8 cellular contexts compared by ENCODE assay signal in genomic region chr20:63737940-63738686, GRCh38. TPM values are rescaled to one million over a fixed set of nuclear protein-coding genes. Genes with fewer than 3 reads are reported as not detected.
DNase-seq lines count a peak whose midpoint lies in the region; ATAC-seq and TF ChIP-seq lines count a peak whose summit lies in the region.

No MANE protein-coding gene starts in this region.

- TF ChIP-seq CTCF in VCaP (conservative IDR thresholded peaks at IDR 0.05) (no peak), hepatocyte (IDR thresholded peaks at IDR 0.05; ENCODE audit: poor library complexity) (no peak)

- H3K9me2 ChIP-seq in hepatocyte (replicated peaks; ENCODE audit: insufficient read depth), result no peaks in the 10 kb centered on the region

- no peaks in the 10 kb centered on the region for H3K9me3 ChIP-seq in hepatocyte (ENCODE audit: low read depth)

- ATAC-seq in activated CD4-positive, CD25-positive, alpha-beta regulatory T cell treated with anti-CD3 and anti-CD28 coated beads, Interleukin-2, amount 50 U/mL, for 24 hours, result peak; percentile 14 to 18
- ATAC-seq in stimulated activated naive CD8-positive, alpha-beta T cell treated with anti-CD3 and anti-CD28 coated beads, Interleukin-15, Interleukin-2, amounts not matched to agents 100 U/mL and 50 U/mL, for 24 hours, result no peak
- ATAC-seq in HG03520 (IDR thresholded peaks at IDR 0.05; ENCODE audit: unreplicated experiment) (no peak), HG03354 (IDR thresholded peaks at IDR 0.05; ENCODE audit: poor library complexity, severe bottlenecking, unreplicated experiment) (no peak)

- H2AFZ ChIP-seq in hepatocyte, result no peak overlapping the region

- peaks cover 6% of the 10 kb centered on the region for H3K79me2 ChIP-seq in hepatocyte

- no peaks in the 10 kb centered on the region for H4K20me1 ChIP-seq in hepatocyte (ENCODE audit: insufficient read depth, poor library complexity, severe bottlenecking)

- H3K4me3 ChIP-seq in hepatocyte, result no peak overlapping the region

- peak overlapping the region; percentile 99 for H3K4me2 ChIP-seq in hepatocyte

- DNase-seq in activated CD4-positive, CD25-positive, alpha-beta regulatory T cell (lab: John Stamatoyannopoulos, UW), result no peak
- DNase-seq in hepatocyte (ENCODE audit: low spot score) (peak; percentile 63), NCI-H2107 treated with DMSO at 0.1 percent for 48 hours (lab: John Stamatoyannopoulos, UW; ENCODE audit: unreplicated experiment) (no peak)
- DNase-seq in stimulated activated naive CD8-positive, alpha-beta T cell treated with anti-CD3 and anti-CD28 coated beads, Interleukin-15, Interleukin-2, amounts not matched to agents 100 U/mL and 50 U/mL, for 24 hours, result peak; percentile 48

- H3K27me3 ChIP-seq in hepatocyte, result no peaks in the 10 kb centered on the region

- H3K36me3 ChIP-seq in hepatocyte (replicated peaks; ENCODE audit: insufficient read depth, low read depth), result no peaks in the 10 kb centered on the region

- H3K27ac ChIP-seq in VCaP, result peak overlapping the region; percentile 95
- H3K27ac ChIP-seq in hepatocyte, result peak overlapping the region; percentile 90

- H3K4me1 ChIP-seq in hepatocyte (ENCODE audit: insufficient read depth), result peaks cover 31% of the 10 kb centered on the region

- 32% methylated on average over 24 of the region's 44 CpGs for WGBS in hepatocyte (ENCODE audit: low lambda C conversion rate, missing lambda C conversion rate)

RNA-seq across cellular contexts. Expression of gene SLC2A4RG, which starts 1.5 kb away (rescaled TPM):
- 43.9 and 59.4 TPM in 2 replicates for total RNA-seq in hepatocyte
- 50.4 and 53.6 TPM in 2 replicates for polyA plus RNA-seq in hepatocyte

RNA-seq across cellular contexts. Expression of gene LIME1, which starts 1.6 kb away (rescaled TPM):
- total RNA-seq in hepatocyte, result 6.6 and 11.7 TPM in 2 replicates
- 20.2 and 20.7 TPM in 2 replicates for polyA plus RNA-seq in hepatocyte

RNA-seq across cellular contexts. Expression of gene ZGPAT, which starts 30.3 kb away (rescaled TPM):
- total RNA-seq in hepatocyte, result 18.6 and 21.5 TPM in 2 replicates
- 41.7 and 48.7 TPM in 2 replicates for polyA plus RNA-seq in hepatocyte

RNA-seq across cellular contexts. Expression of gene ARFRP1, which starts 30.3 kb away (rescaled TPM):
- 24.0 and 31.5 TPM in 2 replicates for total RNA-seq in hepatocyte
- 38.0 and 50.0 TPM in 2 replicates for polyA plus RNA-seq in hepatocyte

RNA-seq across cellular contexts. Expression of gene TNFRSF6B, which starts 41.7 kb away (rescaled TPM):
- 0.97 and 3.3 TPM in 2 replicates for total RNA-seq in hepatocyte
- 4.2 and 5.1 TPM in 2 replicates for polyA plus RNA-seq in hepatocyte

Comparison
In these comparisons a context has a peak if more than half of its experiments do, and no peak if none do; other contexts are left out.
1. ATAC-seq: peak in activated CD4-positive, CD25-positive, alpha-beta regulatory T cell treated with anti-CD3 and anti-CD28 coated beads, Interleukin-2, amount 50 U/mL, for 24 hours (2 of 2); none in stimulated activated naive CD8-positive, alpha-beta T cell treated with anti-CD3 and anti-CD28 coated beads, Interleukin-15, Interleukin-2, amounts not matched to agents 100 U/mL and 50 U/mL, for 24 hours (single experiment), HG03520 (single experiment) and HG03354 (single experiment).
2. DNase-seq: peak in hepatocyte (single experiment) and stimulated activated naive CD8-positive, alpha-beta T cell treated with anti-CD3 and anti-CD28 coated beads, Interleukin-15, Interleukin-2, amounts not matched to agents 100 U/mL and 50 U/mL, for 24 hours (single experiment); none in activated CD4-positive, CD25-positive, alpha-beta regulatory T cell (0 of 4) and NCI-H2107 treated with DMSO at 0.1 percent for 48 hours (single experiment).